Comparison of ENCODE assay signal across 9 cellular contexts in the genomic region with DNA sequence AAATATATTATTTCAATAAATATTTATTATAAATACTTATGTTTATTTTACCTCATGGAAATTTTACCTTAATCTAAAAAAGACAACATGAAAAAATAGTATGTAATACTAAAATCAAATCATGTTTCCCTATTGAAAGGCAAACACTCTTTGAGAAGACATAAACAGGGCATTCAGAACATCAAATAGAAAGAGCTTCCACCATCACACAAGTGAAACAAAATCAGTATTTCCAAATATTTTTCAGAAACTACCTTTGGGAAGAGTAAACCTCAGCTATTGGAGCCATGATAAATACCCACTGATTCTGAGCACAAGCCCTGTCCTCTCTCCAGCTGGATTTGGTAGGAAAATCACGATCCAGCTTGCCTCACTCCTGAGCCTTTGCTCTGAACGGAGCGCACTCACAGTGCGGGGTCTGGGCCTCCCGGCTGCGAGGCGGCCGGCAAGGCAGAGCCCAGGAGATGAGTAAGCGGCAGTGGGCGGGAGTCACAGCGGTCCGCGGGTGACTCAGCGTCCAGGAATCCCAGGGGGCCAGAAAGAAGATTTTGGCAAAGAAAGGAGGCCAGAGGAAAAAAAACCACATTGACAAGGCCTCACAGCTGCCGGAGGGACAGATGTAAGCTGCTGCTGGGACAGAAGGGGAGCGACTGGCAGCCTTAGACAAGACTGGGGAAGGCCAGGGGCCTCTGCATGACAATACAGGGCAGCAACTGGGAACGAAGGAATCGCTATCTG. TPM values are rescaled to one million over a fixed set of nuclear protein-coding genes. Genes with fewer than 3 reads are reported as not detected.
A peak's percentile ranks its signal among the peaks of the same experiment; 100 is the strongest.
DNase-seq lines count a peak whose midpoint lies in the region; ATAC-seq and TF ChIP-seq lines count a peak whose summit lies in the region.
"Had no signal": no experiment of that assay in that cellular context is flagged by ENCODE, and none has a peak within 500 bp of the region (broad histone marks: within the 10 kb centered on the region; RNA-seq: fewer than 3 reads in every experiment).

No MANE protein-coding gene starts in this region.

- ATAC-seq in HG02798 (IDR thresholded peaks at IDR 0.05; ENCODE audit: poor library complexity, unreplicated experiment), result peak; percentile 96

- H3K4me1 ChIP-seq in ascending aorta, result no peaks in the 10 kb centered on the region
- no peaks in the 10 kb centered on the region for H3K4me1 ChIP-seq in Karpas-422 (ENCODE audit: low read length)

- no peaks in the 10 kb centered on the region for H3K79me2 ChIP-seq in Karpas-422 (ENCODE audit: low read length)

- H3K27ac ChIP-seq in ascending aorta (peak overlapping the region; percentile 61 to 77), Karpas-422 (ENCODE audit: low read length) (no peak overlapping the region)

- no peak overlapping the region for H3K9ac ChIP-seq in Karpas-422 (ENCODE audit: low read length)

- no peaks in the 10 kb centered on the region for H3K36me3 Mint-ChIP-seq in activated naive CD4-positive, alpha-beta T cell treated with anti-CD3 and anti-CD28 coated beads for 36 hours (ENCODE audit: low read depth)
- H3K36me3 Mint-ChIP-seq in progenitor cell of endocrine pancreas (ENCODE audit: insufficient read depth), result no peaks in the 10 kb centered on the region

- H3K4me1 Mint-ChIP-seq in activated naive CD4-positive, alpha-beta T cell treated with anti-CD3 and anti-CD28 coated beads for 36 hours (ENCODE audit: low read depth), result peaks cover 23% of the 10 kb centered on the region
- peaks cover 6% of the 10 kb centered on the region for H3K4me1 Mint-ChIP-seq in progenitor cell of endocrine pancreas (ENCODE audit: low read depth)

- no peak overlapping the region for H3K4me2 ChIP-seq in Karpas-422 (ENCODE audit: low read depth, low read length, poor library complexity, severe bottlenecking)

- no peaks in the 10 kb centered on the region for H3K9me2 ChIP-seq in Karpas-422 (replicated peaks; ENCODE audit: insufficient read depth, low read length)

- H4K20me1 ChIP-seq in Karpas-422 (ENCODE audit: insufficient read depth, low read depth, low read length), result no peaks in the 10 kb centered on the region

- H3K9me3 ChIP-seq in ascending aorta, result no peaks in the 10 kb centered on the region
- H3K9me3 ChIP-seq in Karpas-422 (ENCODE audit: low read length), result no peaks in the 10 kb centered on the region

- CTCF ChIA-PET in activated naive CD4-positive, alpha-beta T cell treated with anti-CD3 and anti-CD28 coated beads for 36 hours (lab: Charles Lee), result no interaction called here

- intact Hi-C loops in activated naive CD4-positive, alpha-beta T cell treated with anti-CD3 and anti-CD28 coated beads for 36 hours (cut with micrococcal nuclease), result no loop called here
- intact Hi-C loops in ascending aorta (cut with DNase I), result loop anchor here (1.0 kb wide), 1 partner anchor 14 kb away; no protein-coding TSS in a partner anchor

- no peak for TF ChIP-seq CTCF in ascending aorta (IDR thresholded peaks at IDR 0.05)
- no peak for TF ChIP-seq CTCF in progenitor cell of endocrine pancreas (IDR thresholded peaks at IDR 0.05; ENCODE audit: unreplicated experiment)

- no peak overlapping the region for H3K27ac Mint-ChIP-seq in activated naive CD4-positive, alpha-beta T cell treated with anti-CD3 and anti-CD28 coated beads for 36 hours
- H3K27ac Mint-ChIP-seq in progenitor cell of endocrine pancreas, result peak overlapping the region; percentile 82

- H2AFZ ChIP-seq in Karpas-422 (ENCODE audit: low read length), result no peak overlapping the region

- H3K36me3 ChIP-seq in ascending aorta (no peaks in the 10 kb centered on the region), Karpas-422 (ENCODE audit: insufficient read depth, low read length) (no peaks in the 10 kb centered on the region)

- no peak overlapping the region for H3K4me3 Mint-ChIP-seq in activated naive CD4-positive, alpha-beta T cell treated with anti-CD3 and anti-CD28 coated beads for 36 hours
- peak overlapping the region; percentile 41 for H3K4me3 Mint-ChIP-seq in progenitor cell of endocrine pancreas (ENCODE audit: low read depth)

- peak overlapping the region; percentile 27 to 51 for H3K4me3 ChIP-seq in ascending aorta
- H3K4me3 ChIP-seq in Karpas-422 (ENCODE audit: low read length), result no peak overlapping the region

- H3K9me3 Mint-ChIP-seq in activated naive CD4-positive, alpha-beta T cell treated with anti-CD3 and anti-CD28 coated beads for 36 hours, result no peaks in the 10 kb centered on the region
- no peaks in the 10 kb centered on the region for H3K9me3 Mint-ChIP-seq in progenitor cell of endocrine pancreas (ENCODE audit: low read depth)

- H3K27me3 Mint-ChIP-seq in activated naive CD4-positive, alpha-beta T cell treated with anti-CD3 and anti-CD28 coated beads for 36 hours (ENCODE audit: low read depth), result peaks cover 39% of the 10 kb centered on the region
- H3K27me3 Mint-ChIP-seq in progenitor cell of endocrine pancreas, result peaks cover 17% of the 10 kb centered on the region

- H3K27me3 ChIP-seq in ascending aorta (no peaks in the 10 kb centered on the region), Karpas-422 (ENCODE audit: low read length) (no peaks in the 10 kb centered on the region)

- DNase-seq in activated naive CD4-positive, alpha-beta T cell treated with anti-CD3 and anti-CD28 coated beads for 36 hours, result peak; percentile 35
- no peak for DNase-seq in activated naive CD4-positive, alpha-beta T cell (lab: John Stamatoyannopoulos, UW)
- DNase-seq in NCI-H460 (ENCODE audit: extremely low read depth, low read depth) (peak; percentile 74), ascending aorta (ENCODE audit: low spot score in 2 of 2) (peak; percentile 50 to 93), hepatic stellate cell (ENCODE audit: low spot score) (peak; percentile 81), progenitor cell of endocrine pancreas (ENCODE audit: low spot score, unreplicated experiment) (peak; percentile 47), Karpas-422 (no peak)

RNA-seq across cellular contexts. Expression of gene ANXA5, which starts 14.7 kb away (rescaled TPM):
- 10 to 100 TPM; 98.4 to 99.5 TPM for total RNA-seq in activated naive CD4-positive, alpha-beta T cell treated with anti-CD3 and anti-CD28 coated beads for 36 hours
- 332 and 349 TPM in 2 replicates for total RNA-seq in NCI-H460 (2014; rRNA removed; shearing (Covaris generic))
- polyA plus RNA-seq in NCI-H460 (2014; cell fraction: nucleus; rRNA removed), result 165 and 175 TPM in 2 replicates
- total RNA-seq in ascending aorta (203 TPM), progenitor cell of endocrine pancreas (203 and 208 TPM in 2 replicates)
- 67.2 and 89.5 TPM in 2 replicates for total RNA-seq in Karpas-422 (2014; rRNA removed; shearing (Covaris generic); ENCODE audit: low replicate concordance)

RNA-seq across cellular contexts. Expression of gene SMIM43, which starts 53.5 kb away (rescaled TPM):
- total RNA-seq in activated naive CD4-positive, alpha-beta T cell treated with anti-CD3 and anti-CD28 coated beads for 36 hours, result not detected
- 0.40 and 1.1 TPM in 2 replicates for total RNA-seq in NCI-H460 (2014; rRNA removed; shearing (Covaris generic))
- polyA plus RNA-seq in NCI-H460 (2014; cell fraction: nucleus; rRNA removed), result 1.8 and 4.0 TPM in 2 replicates
- total RNA-seq in ascending aorta (not detected), progenitor cell of endocrine pancreas (not detected in 2 replicates)
- not detected in 2 replicates for total RNA-seq in Karpas-422 (2014; rRNA removed; shearing (Covaris generic); ENCODE audit: low replicate concordance)
- total RNA-seq: mononuclear cell had no signal

Comparison
In these comparisons a context has a peak if more than half of its experiments do, and no peak if none do; other contexts are left out.
1. DNase-seq: peak in activated naive CD4-positive, alpha-beta T cell treated with anti-CD3 and anti-CD28 coated beads for 36 hours (single experiment), NCI-H460 (single experiment), ascending aorta (2 of 2), hepatic stellate cell (single experiment) and progenitor cell of endocrine pancreas (single experiment); none in activated naive CD4-positive, alpha-beta T cell (0 of 4) and Karpas-422 (single experiment).